Comparison of ENCODE assay signal across 8 cellular contexts in the genomic region with DNA sequence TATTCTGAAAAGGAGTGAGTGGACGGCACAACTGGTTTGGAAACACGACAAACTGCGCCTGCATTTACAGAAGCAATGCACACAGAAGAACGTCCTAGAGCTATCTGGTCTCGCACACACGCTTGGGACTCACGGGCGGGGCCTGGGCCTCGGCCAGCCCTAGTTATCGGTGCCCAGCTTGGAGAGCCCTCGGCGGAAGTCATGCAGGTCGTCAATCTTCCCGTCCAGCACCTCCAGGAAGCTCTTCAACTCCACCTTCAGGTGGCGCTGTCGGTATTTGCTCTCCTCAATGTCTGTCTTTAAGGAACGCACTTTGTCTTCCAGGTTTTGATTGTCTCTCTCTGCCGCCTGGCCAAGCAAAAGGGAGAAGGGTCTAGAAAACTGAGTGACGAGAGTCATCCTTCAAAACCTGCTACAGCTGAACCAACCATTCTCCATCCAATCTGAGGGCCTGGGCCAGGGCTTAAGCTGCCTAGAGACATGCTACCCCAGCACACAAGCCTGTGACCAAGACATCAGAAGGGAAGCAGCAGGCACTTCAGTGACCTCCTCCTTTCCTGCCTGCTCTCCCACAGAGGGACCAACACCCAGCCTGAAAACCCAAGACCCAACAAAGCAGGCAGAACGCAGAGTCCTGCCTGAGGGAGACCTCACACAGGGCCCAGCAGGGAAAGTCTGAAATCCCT. TPM values are rescaled to one million over a fixed set of nuclear protein-coding genes. Genes with fewer than 3 reads are reported as not detected.
DNase-seq lines count a peak whose midpoint lies in the region; ATAC-seq, FAIRE-seq and TF ChIP-seq lines count a peak whose summit lies in the region.

No MANE protein-coding gene starts in this region.

- ATAC-seq in IMR-90 (ENCODE audit: low read depth), result peak; percentile 55

- no peak overlapping the region for H2BK5ac ChIP-seq in IMR-90 (ENCODE audit: low read depth, low read length, poor library complexity, severe bottlenecking)

- POLR2A ChIA-PET in IMR-90 (lab: Charles Lee; ENCODE audit: unreplicated experiment), result no interaction called here

- H4K5ac ChIP-seq in IMR-90 (ENCODE audit: low read depth, low read length), result peak overlapping the region; percentile 14; the same call in 1 of the 2 replicates

- H3K27ac Mint-ChIP-seq in astrocyte (ENCODE audit: unreplicated experiment), result peak overlapping the region; percentile 53

- H3K79me1 ChIP-seq in IMR-90 (ENCODE audit: low read depth in 1 of 2, low read length in 2 of 2), result no peaks in the 10 kb centered on the region

- H3K4me1 Mint-ChIP-seq in astrocyte (ENCODE audit: low read depth, unreplicated experiment), result peaks cover 22% of the 10 kb centered on the region

- H3K4ac ChIP-seq in IMR-90 (ENCODE audit: low read depth, low read length), result no peak overlapping the region

- peak overlapping the region; percentile 23; the same call in 1 of the 2 replicates for H2BK120ac ChIP-seq in IMR-90 (ENCODE audit: low read depth, low read length)

- H2AFZ ChIP-seq in IMR-90 (replicated peaks; ENCODE audit: low read length, poor library complexity), result peak overlapping the region; percentile 82
- H2AFZ ChIP-seq in astrocyte (ENCODE audit: low read depth, low read length), result peak overlapping the region; percentile 64

- no peak for FAIRE-seq in astrocyte (lab: Jason Lieb, UNC)

- H3K9me3 ChIP-seq in IMR-90 (ENCODE audit: control insufficient read depth, insufficient read depth, low read length) (no peaks in the 10 kb centered on the region), astrocyte (ENCODE audit: insufficient read depth, low read depth, low read length) (no peaks in the 10 kb centered on the region)

- H2AK5ac ChIP-seq in IMR-90 (ENCODE audit: low read depth, low read length), result peak overlapping the region; percentile 10; the same call in 1 of the 2 replicates

- H3K36me3 Mint-ChIP-seq in astrocyte (ENCODE audit: low read depth, unreplicated experiment), result no peaks in the 10 kb centered on the region

- no peak for TF ChIP-seq POLR2A in IMR-90 (IDR thresholded peaks at IDR 0.05; ENCODE audit: low read depth, low read length)

- H4K91ac ChIP-seq in IMR-90 (ENCODE audit: insufficient read depth, low read depth, low read length), result no peak overlapping the region

- peak overlapping the region; percentile 21; the same call in 1 of the 3 replicates for H2BK15ac ChIP-seq in IMR-90 (ENCODE audit: low read depth, low read length)

- H3K27me3 Mint-ChIP-seq in astrocyte (ENCODE audit: low read depth, unreplicated experiment), result no peaks in the 10 kb centered on the region

- no peaks in the 10 kb centered on the region for H4K20me1 ChIP-seq in IMR-90 (ENCODE audit: insufficient read depth, low read length)
- H4K20me1 ChIP-seq in astrocyte (ENCODE audit: insufficient read depth, low read length), result no peaks in the 10 kb centered on the region

- no peak overlapping the region for H3K56ac ChIP-seq in IMR-90 (ENCODE audit: extremely low read depth, insufficient read depth, low read length)

- TF ChIP-seq CTCF in IMR-90 (conservative IDR thresholded peaks at IDR 0.05; ENCODE audit: low read depth, low read length), result peak; percentile 56
- TF ChIP-seq CTCF in astrocyte (IDR thresholded peaks at IDR 0.05; ENCODE audit: insufficient read depth, low read depth, low read length), result peak; percentile 65

- peak; percentile 59 for TF ChIP-seq RAD21 in IMR-90 (IDR thresholded peaks at IDR 0.05; ENCODE audit: low read length)

- peak overlapping the region; percentile 29 to 60; a peak in 3 of 4 replicates for H4K8ac ChIP-seq in IMR-90 (ENCODE audit: low read depth in 2 of 2, low read length in 2 of 2)

- peak overlapping the region; percentile 12; the same call in 1 of the 2 replicates for H3K18ac ChIP-seq in IMR-90 (ENCODE audit: low read depth, low read length)

- BruUV-seq in IMR-90 (replicated peaks; lab: Mats Ljungman, UMichigan), result no TSS peak

- H3K4me1 ChIP-seq in IMR-90 (ENCODE audit: control insufficient read depth, insufficient read depth, low read length) (peaks cover 11% of the 10 kb centered on the region; the same call in 1 of the 2 replicates), astrocyte (ENCODE audit: insufficient read depth, low read length) (peaks cover 36% of the 10 kb centered on the region)

- H3K36me3 ChIP-seq in IMR-90 (ENCODE audit: control insufficient read depth, insufficient read depth, low read length), result no peaks in the 10 kb centered on the region
- H3K36me3 ChIP-seq in astrocyte (ENCODE audit: insufficient read depth, low read length), result no peaks in the 10 kb centered on the region

- H2BK20ac ChIP-seq in IMR-90 (ENCODE audit: low read depth, low read length), result no peak overlapping the region

- H3K9ac ChIP-seq in IMR-90 (ENCODE audit: low read depth, low read length), result no peak overlapping the region
- H3K9ac ChIP-seq in astrocyte (ENCODE audit: low read length), result peak overlapping the region; percentile 29

- H2AK9ac ChIP-seq in IMR-90 (replicated peaks; ENCODE audit: low read depth, low read length, poor library complexity), result no peak overlapping the region

- in situ Hi-C loops in IMR-90 (cut with MboI; ENCODE audit: low sequenced_read_pairs), result no loop called here

- intact Hi-C loops in IMR-90 (cut with micrococcal nuclease), result loop anchor here (5.0 to 10.0 kb wide), 2 partner anchors 105 to 138 kb away; partner anchors contain the start of genes HOMER2 and RAMAC

- H3K4me3 Mint-ChIP-seq in astrocyte (ENCODE audit: unreplicated experiment), result peak overlapping the region; percentile 14

- peak overlapping the region; percentile 12 for H3K14ac ChIP-seq in IMR-90 (replicated peaks; ENCODE audit: low read depth, low read length)

- dilution Hi-C loops in IMR-90 (cut with HindIII; ENCODE audit: low sequenced_read_pairs, unreplicated experiment), result no loop called here

- no peaks in the 10 kb centered on the region for H3K27me3 ChIP-seq in IMR-90 (ENCODE audit: control insufficient read depth, insufficient read depth, low read length)
- no peaks in the 10 kb centered on the region for H3K27me3 ChIP-seq in astrocyte (ENCODE audit: insufficient read depth, low read length)

- H3K4me3 ChIP-seq in IMR-90 (ENCODE audit: insufficient read depth, low read depth, low read length) (no peak overlapping the region), astrocyte (ENCODE audit: insufficient read depth, low read depth, low read length) (no peak overlapping the region)

- H3K27ac ChIP-seq in IMR-90 (ENCODE audit: insufficient read depth, low read length), result 0 out of 2 replicates have a peak overlapping the region, but pooled peaks have one; percentile 19
- H3K27ac ChIP-seq in astrocyte (ENCODE audit: low read depth, low read length), result no peak overlapping the region

- no peaks in the 10 kb centered on the region for H3K79me2 ChIP-seq in astrocyte (ENCODE audit: insufficient read depth, low read length)

- H3K9me3 Mint-ChIP-seq in astrocyte (ENCODE audit: unreplicated experiment), result no peaks in the 10 kb centered on the region

- H3K4me2 ChIP-seq in IMR-90 (ENCODE audit: low read depth, low read length) (peak overlapping the region; percentile 34; the same call in 1 of the 2 replicates), astrocyte (ENCODE audit: low read length) (peak overlapping the region; percentile 7)

- peak; percentile 8 for DNase-seq in NCI-H2171 treated with DMSO at 0.1 percent for 48 hours (lab: John Stamatoyannopoulos, UW)
- DNase-seq in NCI-H2171 (lab: John Stamatoyannopoulos, UW), result no peak
- peak; percentile 74 for DNase-seq in IMR-90
- peak; percentile 44 for DNase-seq in RPMI7951 (ENCODE audit: low read depth)
- peak; percentile 74 for DNase-seq in astrocyte (ENCODE audit: low read depth)
- DNase-seq in hippocampal formation (lab: John Stamatoyannopoulos, UW), result peak; percentile 20 to 61
- DNase-seq in retina, result peak; percentile 89
- no peak for DNase-seq in NCI-H1105 (lab: John Stamatoyannopoulos, UW)

- no peak overlapping the region for H3K23ac ChIP-seq in IMR-90 (ENCODE audit: low read depth, low read length)

- CTCF ChIA-PET in IMR-90 (lab: Yijun Ruan, JAX), result interaction anchor here (0.7 to 1.6 kb wide), 5 partner anchors 15 to 220 kb away, joined by 3 to 4 read pairs (median 3); partner anchors contain the start of gene RAMAC

- 30% methylated on average over 5 of the region's 20 CpGs; no CpG with 5 or more reads in 1 of the 2 experiments for WGBS in IMR-90 (ENCODE audit: extremely low coverage in 2 of 2, insufficient read length in 1 of 2), 2 experiments

- no peaks in the 10 kb centered on the region; the same call in 1 of the 2 replicates for H3K9me1 ChIP-seq in IMR-90 (ENCODE audit: insufficient read depth, low read length)

TF ChIP-seq in IMR-90, 13 proteins besides CTCF, POLR2A, EP300 and RAD21:
- TF ChIP-seq, protein P1, sequence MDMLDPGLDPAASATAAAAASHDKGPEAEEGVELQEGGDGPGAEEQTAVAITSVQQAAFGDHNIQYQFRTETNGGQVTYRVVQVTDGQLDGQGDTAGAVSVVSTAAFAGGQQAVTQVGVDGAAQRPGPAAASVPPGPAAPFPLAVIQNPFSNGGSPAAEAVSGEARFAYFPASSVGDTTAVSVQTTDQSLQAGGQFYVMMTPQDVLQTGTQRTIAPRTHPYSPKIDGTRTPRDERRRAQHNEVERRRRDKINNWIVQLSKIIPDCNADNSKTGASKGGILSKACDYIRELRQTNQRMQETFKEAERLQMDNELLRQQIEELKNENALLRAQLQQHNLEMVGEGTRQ (IDR thresholded peaks at IDR 0.05; ENCODE audit: low read depth, low read length), result no peak
- TF ChIP-seq SMC3 (IDR thresholded peaks at IDR 0.05; ENCODE audit: low read depth, low read length), result peak; percentile 43

RNA-seq across cellular contexts. Expression of gene WHAMM, which starts 40.3 kb away (rescaled TPM):
- total RNA-seq in IMR-90 (2012; rRNA removed) (1.4 and 1.9 TPM in 2 replicates), astrocyte (8.3 and 9.4 TPM in 2 replicates)
- polyA plus RNA-seq in IMR-90 (2012; rRNA removed), result 3.8 and 4.1 TPM in 2 replicates
- polyA plus RNA-seq in IMR-90 (2012; cell fraction: cytosol; rRNA removed), result 1.8 and 2.5 TPM in 2 replicates
- polyA plus RNA-seq in IMR-90 (2012; cell fraction: nucleus; rRNA removed; ENCODE audit: low replicate concordance), result 6.3 and 7.5 TPM in 2 replicates
- 2.8 and 3.6 TPM in 2 replicates for total RNA-seq in RPMI7951 (2014; rRNA removed; shearing (Covaris generic))

RNA-seq across cellular contexts. Expression of gene FSD2, which starts 43.8 kb away (rescaled TPM):
- total RNA-seq in IMR-90 (2012; rRNA removed) (not detected in 2 replicates), astrocyte (0.09 TPM in 1 of 2 replicates, not detected in the other)
- polyA plus RNA-seq in IMR-90 (2012; rRNA removed), result not detected in 2 replicates
- not detected in 2 replicates for polyA plus RNA-seq in IMR-90 (2012; cell fraction: cytosol; rRNA removed)
- polyA plus RNA-seq in IMR-90 (2012; cell fraction: nucleus; rRNA removed; ENCODE audit: low replicate concordance), result not detected in 2 replicates
- not detected in 2 replicates for total RNA-seq in RPMI7951 (2014; rRNA removed; shearing (Covaris generic))

Comparison
In these comparisons a context has a peak if more than half of its experiments do, and no peak if none do; other contexts are left out.
1. DNase-seq: peak in NCI-H2171 treated with DMSO at 0.1 percent for 48 hours (single experiment), IMR-90 (single experiment), RPMI7951 (single experiment), astrocyte (single experiment), hippocampal formation (2 of 2) and retina (single experiment); none in NCI-H2171 (single experiment) and NCI-H1105 (single experiment).